In genomic region chr1:161314201-161314981, GRCh38 we compare ENCODE assay signal across 8 cellular contexts. TPM values are rescaled to one million over a fixed set of nuclear protein-coding genes. Genes with fewer than 3 reads are reported as not detected.
DNase-seq lines count a peak whose midpoint lies in the region; ATAC-seq and TF ChIP-seq lines count a peak whose summit lies in the region.

TSS of gene SDHC (plus strand) at chr1:161314381. CDS start at chr1:161314406, 25 bp downstream.

- H3K4me1 Mint-ChIP-seq in activated naive CD8-positive, alpha-beta T cell treated with anti-CD3 and anti-CD28 coated beads, Interleukin-2, amount 50 U/mL, for 24 hours, result peaks cover 23% of the 10 kb centered on the region

- H3K36me3 ChIP-seq in cardiac muscle cell, result peaks cover 3% of the 10 kb centered on the region
- H3K36me3 ChIP-seq in parathyroid adenoma (ENCODE audit: control insufficient read depth, insufficient read depth, low read length), result no peaks in the 10 kb centered on the region
- H3K36me3 ChIP-seq in tibial nerve, result peaks cover 0 to 8% (median 0%) of the 10 kb centered on the region in 3 donors

- H2AFZ ChIP-seq in parathyroid adenoma, result peak within 1 kb of the TSS; percentile 93

- H3K79me2 ChIP-seq in parathyroid adenoma, result peaks cover 6% of the 10 kb centered on the region

- peak within 1 kb of the TSS; percentile 95 for H3K27ac Mint-ChIP-seq in activated naive CD8-positive, alpha-beta T cell treated with anti-CD3 and anti-CD28 coated beads, Interleukin-2, amount 50 U/mL, for 24 hours

- DNase-seq in GM12865 (ENCODE audit: low read depth), result peak; percentile 90
- DNase-seq in NCI-H1105 (lab: John Stamatoyannopoulos, UW), result peak; percentile 88
- DNase-seq in SW480 (ENCODE audit: low spot score), result peak; percentile 83
- peak; percentile 90 for DNase-seq in activated naive CD8-positive, alpha-beta T cell treated with anti-CD3 and anti-CD28 coated beads, Interleukin-2, amount 50 U/mL, for 24 hours
- DNase-seq in cardiac muscle cell (ENCODE audit: low read depth in 1 of 2, low spot score in 1 of 2), result peak; percentile 95
- peak; percentile 75 to 81 for DNase-seq in tibial nerve (ENCODE audit: low spot score in 2 of 2)

- TF ChIP-seq CTCF in GM12865 (IDR thresholded peaks at IDR 0.05; ENCODE audit: insufficient read depth, low read depth, low read length, missing control alignments) (peak; percentile 29), cardiac muscle cell (IDR thresholded peaks at IDR 0.05; ENCODE audit: low read depth, low read length) (peak; percentile 51), parathyroid adenoma (IDR thresholded peaks at IDR 0.05) (peak; percentile 10), tibial nerve (IDR thresholded peaks at IDR 0.05) (peak in 1 of 5 experiments; percentile 30)

- no peaks in the 10 kb centered on the region for H3K36me3 Mint-ChIP-seq in activated naive CD8-positive, alpha-beta T cell treated with anti-CD3 and anti-CD28 coated beads, Interleukin-2, amount 50 U/mL, for 24 hours (ENCODE audit: low read depth)

- WGBS in tibial nerve, 2 donors, result 0 to 1% methylated on average over 43 to 44 of the region's 45 CpGs

- H3K27ac ChIP-seq in cardiac muscle cell (peak within 1 kb of the TSS; percentile 96), parathyroid adenoma (peak within 1 kb of the TSS; percentile 92), tibial nerve (peak within 1 kb of the TSS; percentile 88 to 98 (median 90))

- H3K4me3 ChIP-seq in GM12865 (ENCODE audit: low read depth, low read length) (peak within 1 kb of the TSS; percentile 96), cardiac muscle cell (peak within 1 kb of the TSS; percentile 54), parathyroid adenoma (ENCODE audit: low read depth, low read length) (peak within 1 kb of the TSS; percentile 96), tibial nerve (peak within 1 kb of the TSS; percentile 76 to 97 (median 83))

- peak within 1 kb of the TSS; percentile 97 for H3K4me3 Mint-ChIP-seq in activated naive CD8-positive, alpha-beta T cell treated with anti-CD3 and anti-CD28 coated beads, Interleukin-2, amount 50 U/mL, for 24 hours

- H3K4me1 ChIP-seq in cardiac muscle cell (ENCODE audit: low read depth) (peaks cover 5% of the 10 kb centered on the region), parathyroid adenoma (peaks cover 7% of the 10 kb centered on the region), tibial nerve (peaks cover 0 to 57% (median 8%) of the 10 kb centered on the region in 4 donors)

- TF ChIP-seq EP300 in tibial nerve (IDR thresholded peaks at IDR 0.05), result peak; percentile 92 to 97

- peak; percentile 97 for ATAC-seq in HG02610 (IDR thresholded peaks at IDR 0.05; ENCODE audit: unreplicated experiment)
- ATAC-seq in activated naive CD8-positive, alpha-beta T cell treated with anti-CD3 and anti-CD28 coated beads, Interleukin-2, amount 50 U/mL, for 24 hours, result peak; percentile 99

- no peaks in the 10 kb centered on the region for H3K27me3 Mint-ChIP-seq in activated naive CD8-positive, alpha-beta T cell treated with anti-CD3 and anti-CD28 coated beads, Interleukin-2, amount 50 U/mL, for 24 hours

- peak; percentile 73 to 82 for TF ChIP-seq POLR2A in tibial nerve (IDR thresholded peaks at IDR 0.05)

- H3K9me3 Mint-ChIP-seq in activated naive CD8-positive, alpha-beta T cell treated with anti-CD3 and anti-CD28 coated beads, Interleukin-2, amount 50 U/mL, for 24 hours, result no peaks in the 10 kb centered on the region

- peak within 1 kb of the TSS; percentile 74 for H3K4me2 ChIP-seq in parathyroid adenoma (ENCODE audit: low read length)

- peak within 1 kb of the TSS; percentile 87 for H3K9ac ChIP-seq in parathyroid adenoma

- H3K27me3 ChIP-seq in cardiac muscle cell, result no peaks in the 10 kb centered on the region
- H3K27me3 ChIP-seq in parathyroid adenoma (ENCODE audit: control insufficient read depth, insufficient read depth, low read length), result no peaks in the 10 kb centered on the region
- H3K27me3 ChIP-seq in tibial nerve, result no peaks in the 10 kb centered on the region

- H3K9me3 ChIP-seq in cardiac muscle cell (ENCODE audit: low read depth) (no peaks in the 10 kb centered on the region), parathyroid adenoma (ENCODE audit: control insufficient read depth, low read length) (no peaks in the 10 kb centered on the region), tibial nerve (no peaks in the 10 kb centered on the region)

RNA-seq across cellular contexts. Expression of gene SDHC, which starts in this region (rescaled TPM):
- 19.5 and 22.5 TPM in 2 replicates for total RNA-seq in cardiac muscle cell
- 275 and 333 TPM in 2 replicates for polyA plus RNA-seq in cardiac muscle cell
- 100 to 1,000 TPM in 1 of 4 donors, 10 to 100 TPM in 3; 27.9 to 144 (median 48.4) TPM for total RNA-seq in tibial nerve

Comparison
In these comparisons a context has a peak if more than half of its experiments do, and no peak if none do; other contexts are left out.
1. Peak in every context shown above with its lines: DNase-seq, ATAC-seq, H3K4me3 ChIP-seq and H3K27ac ChIP-seq.